In the genomic region with DNA sequence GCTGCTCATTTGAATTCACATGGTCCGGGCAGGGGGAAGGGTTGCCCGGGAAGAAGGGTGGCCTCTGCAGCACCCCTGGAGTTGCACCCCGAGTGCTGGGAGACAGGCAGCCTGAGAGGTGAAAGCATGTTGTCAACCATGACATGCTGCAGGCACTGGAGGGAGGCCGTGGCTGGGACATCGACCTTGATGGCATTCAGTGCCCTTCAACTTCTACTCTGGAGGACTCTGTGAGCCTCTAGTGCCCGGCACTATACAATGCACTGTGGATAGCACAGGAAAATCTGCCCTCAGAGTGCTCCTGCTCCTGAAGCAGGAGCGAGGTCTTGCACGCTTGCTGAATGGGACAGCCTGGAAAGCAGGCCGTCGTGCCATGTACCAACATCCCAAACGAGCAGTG, we compare ENCODE assay signal across 24 cellular contexts.
"Had no signal": no experiment of that assay in that cellular context is flagged by ENCODE, and none has a peak within 500 bp of the region (broad histone marks: within the 10 kb centered on the region; RNA-seq: fewer than 3 reads in every experiment).

No MANE protein-coding gene starts in this region.

- H3K27ac ChIP-seq: epithelial cell of prostate, gastrocnemius medialis, hepatocyte, pancreas, skin epidermis, spleen, thoracic aorta, tibial nerve, upper lobe of left lung, uterus had no signal

- H3K36me3 ChIP-seq: gastrocnemius medialis, pancreas, spleen, thoracic aorta, tibial nerve, upper lobe of left lung, uterus had no signal

- H3K4me1 ChIP-seq: gastrocnemius medialis, pancreas, upper lobe of left lung had no signal

- ATAC-seq: esophagus mucosa; gastrocnemius medialis; left colon; pancreas; stimulated activated memory B cell treated with anti-CD40 and anti-IgM and Interleukin-4, amounts not matched to agents 10 μg/mL and 1 μg/mL and 100 μg/mL, for 72 hours; stimulated activated naive CD8-positive, alpha-beta T cell treated with anti-CD3 and anti-CD28 coated beads, Interleukin-15, Interleukin-2, amounts not matched to agents 100 U/mL and 50 U/mL, for 24 hours had no signal

- H3K9me3 ChIP-seq: gastrocnemius medialis, pancreas, spleen, thoracic aorta, tibial nerve, upper lobe of left lung, uterus had no signal

- H2AFZ ChIP-seq: hepatocyte had no signal

- DNase-seq: central memory CD4-positive, alpha-beta T cell; effector CD8-positive, alpha-beta T cell; endodermal cell; foreskin fibroblast; gastrocnemius medialis; head of caudate nucleus; left colon; naive B cell; nephron progenitor cell; occipital lobe; pancreas; spleen; stimulated activated CD4-positive, alpha-beta T cell treated with anti-CD3 and anti-CD28 coated beads, Interleukin-4, amount 100 ng/mL, for 4 hours; stimulated activated naive CD8-positive, alpha-beta T cell treated with anti-CD3 and anti-CD28 coated beads, Interleukin-15, Interleukin-2, amounts not matched to agents 100 U/mL and 50 U/mL, for 24 hours; upper lobe of left lung; uterus had no signal

- H3K79me2 ChIP-seq: hepatocyte had no signal

- H3K4me2 ChIP-seq: hepatocyte had no signal

- H3K4me3 ChIP-seq: gastrocnemius medialis, hepatocyte, lung, pancreas, skin epidermis, spleen, thoracic aorta, tibial nerve, upper lobe of left lung, uterus had no signal

- H3K27me3 ChIP-seq: gastrocnemius medialis, hepatocyte, pancreas, spleen, tibial nerve, upper lobe of left lung, uterus had no signal
